9 cellular contexts compared by ENCODE assay signal in the genomic region with DNA sequence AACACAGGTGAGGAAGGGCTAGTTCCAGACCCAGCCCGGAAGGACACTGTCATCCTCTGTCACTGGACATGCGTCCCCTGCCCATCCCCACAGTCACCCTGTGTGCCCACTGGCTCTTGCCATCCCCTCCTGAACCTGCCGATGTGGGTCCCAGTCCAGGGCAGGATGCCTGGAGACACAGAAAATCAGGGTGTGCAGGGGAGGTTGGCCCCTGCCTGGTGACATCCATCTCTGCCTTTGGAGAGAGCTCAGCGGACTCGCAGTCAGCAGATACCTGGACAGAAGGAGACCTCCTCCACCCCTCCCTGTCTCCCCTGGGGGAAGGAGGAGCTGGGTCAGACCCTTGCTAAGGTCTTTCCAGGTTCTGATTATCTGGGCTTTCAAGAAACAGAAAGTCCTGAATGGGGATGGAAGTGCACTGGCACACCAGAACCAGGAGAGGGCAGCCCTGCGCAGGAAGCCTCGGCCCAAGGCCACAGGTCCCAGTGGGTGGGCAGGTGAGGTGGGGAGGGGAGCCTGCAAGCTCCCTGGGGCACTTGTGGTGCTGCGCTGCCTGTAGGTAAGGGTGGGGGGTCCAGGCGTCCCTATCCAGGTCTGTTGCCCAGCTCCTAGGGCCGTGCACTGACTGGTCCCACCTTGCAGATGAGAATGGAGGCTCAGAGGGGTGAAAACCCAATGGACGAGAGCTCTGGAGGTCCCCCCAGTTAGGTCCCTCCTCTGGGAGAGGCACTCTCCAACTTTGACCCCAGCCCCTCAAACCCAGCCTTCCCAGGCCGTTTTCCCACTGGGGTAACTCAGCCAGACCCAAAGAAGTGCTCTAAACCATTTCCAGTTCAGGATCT. TPM values are rescaled to one million over a fixed set of nuclear protein-coding genes. Genes with fewer than 3 reads are reported as not detected.
DNase-seq lines count a peak whose midpoint lies in the region; ATAC-seq and TF ChIP-seq lines count a peak whose summit lies in the region.
"Had no signal": no experiment of that assay in that cellular context is flagged by ENCODE, and none has a peak within 500 bp of the region (broad histone marks: within the 10 kb centered on the region; RNA-seq: fewer than 3 reads in every experiment).

No MANE protein-coding gene starts in this region.

- no peak overlapping the region for H3K4me2 ChIP-seq in neural cell (ENCODE audit: low read length)

- no peaks in the 10 kb centered on the region for H3K9me3 ChIP-seq in neural cell (ENCODE audit: low read length)
- H3K9me3 ChIP-seq: ovary had no signal

- no peak overlapping the region for H2AFZ ChIP-seq in neural cell (ENCODE audit: low read depth, low read length)

- H3K36me3 ChIP-seq in neural cell (ENCODE audit: insufficient read depth, low read length): no peaks in the 10 kb centered on the region
- H3K36me3 ChIP-seq: ovary had no signal

- no peaks in the 10 kb centered on the region for H3K79me2 ChIP-seq in neural cell (replicated peaks; ENCODE audit: insufficient read depth, low read length)

- H3K4me3 ChIP-seq in epithelial cell of esophagus (ENCODE audit: low read length): no peak overlapping the region
- no peak overlapping the region for H3K4me3 ChIP-seq in neural cell (ENCODE audit: low read length)
- H3K4me3 ChIP-seq: ovary had no signal

- TF ChIP-seq CTCF in epithelial cell of esophagus (IDR thresholded peaks at IDR 0.05; ENCODE audit: insufficient read depth, low read depth, low read length, missing control alignments): peak; percentile 90
- peak; percentile 86 for TF ChIP-seq CTCF in neural cell (IDR thresholded peaks at IDR 0.05; ENCODE audit: poor library complexity, severe bottlenecking)

- TF ChIP-seq EP300 in Ishikawa (IDR thresholded peaks at IDR 0.05; ENCODE audit: borderline replicate concordance) (no peak), neural cell (conservative IDR thresholded peaks at IDR 0.05; ENCODE audit: poor library complexity, severe bottlenecking) (no peak)

- H3K27ac Mint-ChIP-seq in activated CD4-positive, alpha-beta T cell treated with anti-CD3 and anti-CD28 coated beads for 36 hours: no peak overlapping the region

- peaks cover 7% of the 10 kb centered on the region for H3K9me3 Mint-ChIP-seq in activated CD4-positive, alpha-beta T cell treated with anti-CD3 and anti-CD28 coated beads for 36 hours (ENCODE audit: low read depth)

- H3K27me3 Mint-ChIP-seq in activated CD4-positive, alpha-beta T cell treated with anti-CD3 and anti-CD28 coated beads for 36 hours: peaks cover 18% of the 10 kb centered on the region

- H4K20me1 ChIP-seq in neural cell (ENCODE audit: insufficient read depth): no peaks in the 10 kb centered on the region

- H3K9me2 ChIP-seq in neural cell (ENCODE audit: insufficient read depth, low read length): no peaks in the 10 kb centered on the region

- POLR2A ChIA-PET in activated CD4-positive, alpha-beta T cell treated with anti-CD3 and anti-CD28 coated beads for 36 hours (lab: Charles Lee): interaction anchor here (0.6 kb wide), 1 partner anchor 227 kb away, joined by 7 read pairs; no protein-coding TSS in a partner anchor

- H3F3A ChIP-seq in neural cell (ENCODE audit: insufficient read depth, low read length, poor library complexity, severe bottlenecking): no peaks in the 10 kb centered on the region

- no peak overlapping the region for H3K9ac ChIP-seq in neural cell (ENCODE audit: low read length)

- peak; percentile 77 for DNase-seq in ELF-1 (ENCODE audit: low read depth, low spot score)
- peak; percentile 62 for DNase-seq in activated CD4-positive, alpha-beta T cell treated with anti-CD3 and anti-CD28 coated beads for 36 hours
- peak; percentile 48 for DNase-seq in epithelial cell of esophagus (ENCODE audit: low read depth)

- no peaks in the 10 kb centered on the region for H3K36me3 Mint-ChIP-seq in activated CD4-positive, alpha-beta T cell treated with anti-CD3 and anti-CD28 coated beads for 36 hours (ENCODE audit: low read depth)

- H3K4me3 Mint-ChIP-seq in activated CD4-positive, alpha-beta T cell treated with anti-CD3 and anti-CD28 coated beads for 36 hours: no peak overlapping the region

- H3K27ac ChIP-seq in neural cell (ENCODE audit: low read length): no peak overlapping the region
- H3K27ac ChIP-seq: ovary had no signal

- TF ChIP-seq RAD21 in Ishikawa (IDR thresholded peaks at IDR 0.05; ENCODE audit: low read depth): peak; percentile 84
- peak; percentile 85 for TF ChIP-seq RAD21 in neural cell (conservative IDR thresholded peaks at IDR 0.05)

- CTCF ChIA-PET in activated CD4-positive, alpha-beta T cell treated with anti-CD3 and anti-CD28 coated beads for 36 hours (lab: Charles Lee): interaction anchor here (0.5 to 1.3 kb wide), 5 partner anchors 47 to 155 kb away, joined by 3 to 4 read pairs (median 3); no protein-coding TSS in a partner anchor

- no peaks in the 10 kb centered on the region for H3K4me1 Mint-ChIP-seq in activated CD4-positive, alpha-beta T cell treated with anti-CD3 and anti-CD28 coated beads for 36 hours

- intact Hi-C loops in activated CD4-positive, alpha-beta T cell treated with anti-CD3 and anti-CD28 coated beads for 36 hours (cut with DNase I, micrococcal nuclease): loop anchor here (1.0 kb wide), 1 partner anchor 288 kb away; no protein-coding TSS in a partner anchor

- H3K27me3 ChIP-seq in neural cell (ENCODE audit: insufficient read depth, low read depth, low read length): no peaks in the 10 kb centered on the region
- H3K27me3 ChIP-seq: ovary had no signal

- peak; percentile 60 for ATAC-seq in activated CD4-positive, alpha-beta T cell treated with anti-CD3 and anti-CD28 coated beads for 36 hours
- ATAC-seq in GM21367 (IDR thresholded peaks at IDR 0.05; ENCODE audit: unreplicated experiment): no peak
- ATAC-seq in HG03460 (IDR thresholded peaks at IDR 0.05; ENCODE audit: unreplicated experiment): no peak
- ATAC-seq in GM19328 (IDR thresholded peaks at IDR 0.05; ENCODE audit: unreplicated experiment): no peak

TF ChIP-seq in Ishikawa, 13 proteins besides CTCF, POLR2A, EP300 and RAD21 (continues in another document):
- TF ChIP-seq, protein P1, sequence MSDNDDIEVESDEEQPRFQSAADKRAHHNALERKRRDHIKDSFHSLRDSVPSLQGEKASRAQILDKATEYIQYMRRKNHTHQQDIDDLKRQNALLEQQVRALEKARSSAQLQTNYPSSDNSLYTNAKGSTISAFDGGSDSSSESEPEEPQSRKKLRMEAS (IDR thresholded peaks at IDR 0.05): no peak
- no peak for TF ChIP-seq CREB1 (IDR thresholded peaks at IDR 0.05; ENCODE audit: low read depth)
- TF ChIP-seq CEBPB (IDR thresholded peaks at IDR 0.05): no peak
- no peak for TF ChIP-seq FOXM1 (IDR thresholded peaks at IDR 0.05; ENCODE audit: borderline replicate concordance, low read depth)
- TF ChIP-seq YY1 (IDR thresholded peaks at IDR 0.05; ENCODE audit: low read depth): no peak
- TF ChIP-seq TEAD4 (IDR thresholded peaks at IDR 0.05): no peak
- TF ChIP-seq, protein P2, sequence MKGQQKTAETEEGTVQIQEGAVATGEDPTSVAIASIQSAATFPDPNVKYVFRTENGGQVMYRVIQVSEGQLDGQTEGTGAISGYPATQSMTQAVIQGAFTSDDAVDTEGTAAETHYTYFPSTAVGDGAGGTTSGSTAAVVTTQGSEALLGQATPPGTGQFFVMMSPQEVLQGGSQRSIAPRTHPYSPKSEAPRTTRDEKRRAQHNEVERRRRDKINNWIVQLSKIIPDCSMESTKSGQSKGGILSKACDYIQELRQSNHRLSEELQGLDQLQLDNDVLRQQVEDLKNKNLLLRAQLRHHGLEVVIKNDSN (IDR thresholded peaks at IDR 0.05): no peak

TF ChIP-seq in neural cell, 6 proteins besides CTCF, POLR2A, EP300 and RAD21:
- TF ChIP-seq EZH2 (IDR thresholded peaks at IDR 0.05; ENCODE audit: borderline replicate concordance, insufficient read depth, low read length, poor library complexity, severe bottlenecking) (no peak), TAF1 (IDR thresholded peaks at IDR 0.05; ENCODE audit: low read depth) (no peak), SMC3 (conservative IDR thresholded peaks at IDR 0.05; ENCODE audit: poor library complexity) (peak; percentile 90)

RNA-seq across cellular contexts. Expression of a gene that starts 9.7 kb away (rescaled TPM):
- not detected for total RNA-seq in activated CD4-positive, alpha-beta T cell treated with anti-CD3 and anti-CD28 coated beads for 36 hours
- not detected in 2 replicates for polyA plus RNA-seq in neural cell
- polyA minus RNA-seq in neural cell: not detected in 2 replicates
- total RNA-seq: ovary had no signal
- polyA plus RNA-seq: ovary had no signal

RNA-seq across cellular contexts. Expression of a gene that starts 14.1 kb away (rescaled TPM):
- 10 to 100 TPM; 62.6 to 92.1 TPM for total RNA-seq in activated CD4-positive, alpha-beta T cell treated with anti-CD3 and anti-CD28 coated beads for 36 hours
- polyA plus RNA-seq in neural cell: 295 and 359 TPM in 2 replicates
- polyA minus RNA-seq in neural cell: 48.0 and 50.1 TPM in 2 replicates
